In genomic region chr7:1455955-1456354, GRCh38 we compare ENCODE assay signal across 17 cellular contexts. TPM values are rescaled to one million over a fixed set of nuclear protein-coding genes. Genes with fewer than 3 reads are reported as not detected.
A peak's percentile ranks its signal among the peaks of the same experiment; 100 is the strongest.
DNase-seq lines count a peak whose midpoint lies in the region; ATAC-seq and TF ChIP-seq lines count a peak whose summit lies in the region.
"Had no signal": no experiment of that assay in that cellular context is flagged by ENCODE, and none has a peak within 500 bp of the region (broad histone marks: within the 10 kb centered on the region; RNA-seq: fewer than 3 reads in every experiment).

No MANE protein-coding gene starts in this region.

- TF ChIP-seq CTCF in DOHH2 (IDR thresholded peaks at IDR 0.05; ENCODE audit: low read depth, low read length, poor library complexity, severe bottlenecking), result no peak
- TF ChIP-seq CTCF in VCaP (conservative IDR thresholded peaks at IDR 0.05), result no peak
- TF ChIP-seq CTCF in fibroblast of lung (conservative IDR thresholded peaks at IDR 0.05 in 1 of 2, IDR thresholded peaks at IDR 0.05 in 1 of 2; ENCODE audit: low read depth in 1 of 2, low read length in 2 of 2), result no peak

- WGBS in trophoblast cell (ENCODE audit: extremely low coverage, insufficient coverage, insufficient read length), result no CpG with 5 or more reads among the region's 13 CpGs

- H4K20me1 ChIP-seq in DOHH2 (ENCODE audit: control insufficient read depth, insufficient read depth, low read depth, low read length), result no peaks in the 10 kb centered on the region
- H4K20me1 ChIP-seq in fibroblast of lung (ENCODE audit: control insufficient read depth, extremely low read depth, insufficient read depth, low read length), result no peaks in the 10 kb centered on the region

- no peak overlapping the region for H2BK12ac ChIP-seq in trophoblast cell (ENCODE audit: low read length)

- H3K27ac Mint-ChIP-seq in stimulated activated naive B cell treated with anti-CD40 and anti-IgM and Interleukin-4, amounts not matched to agents 10 μg/mL and 1 μg/mL and 100 μg/mL, for 72 hours, result no peak overlapping the region
- H3K27ac Mint-ChIP-seq: activated CD4-positive, alpha-beta T cell treated with anti-CD3 and anti-CD28 coated beads for 36 hours; activated naive CD8-positive, alpha-beta T cell; naive thymus-derived CD4-positive, alpha-beta T cell; stimulated activated naive CD8-positive, alpha-beta T cell treated with anti-CD3 and anti-CD28 coated beads, Interleukin-15, amount 100 ng/mL, for 72 hours had no signal

- H4K91ac ChIP-seq in trophoblast cell (ENCODE audit: low read depth, low read length), result no peak overlapping the region

- H4K12ac ChIP-seq in trophoblast cell (ENCODE audit: low read depth, low read length), result no peak overlapping the region

- H3K4ac ChIP-seq in trophoblast cell (ENCODE audit: low read depth, low read length), result no peak overlapping the region

- no peaks in the 10 kb centered on the region for H3K9me2 ChIP-seq in DOHH2 (replicated peaks; ENCODE audit: control insufficient read depth, low read length)

- H3K9me3 Mint-ChIP-seq in stimulated activated naive B cell treated with anti-CD40 and anti-IgM and Interleukin-4, amounts not matched to agents 10 μg/mL and 1 μg/mL and 100 μg/mL, for 72 hours, result no peaks in the 10 kb centered on the region
- H3K9me3 Mint-ChIP-seq: naive thymus-derived CD4-positive, alpha-beta T cell; stimulated activated naive CD8-positive, alpha-beta T cell treated with anti-CD3 and anti-CD28 coated beads, Interleukin-15, amount 100 ng/mL, for 72 hours had no signal

- H3K4me2 ChIP-seq in DOHH2 (ENCODE audit: low read length), result peak overlapping the region; percentile 43; the same call in 1 of the 2 replicates
- H3K4me2 ChIP-seq in fibroblast of lung (ENCODE audit: extremely low read depth, insufficient read depth, low read length), result no peak overlapping the region
- no peak overlapping the region for H3K4me2 ChIP-seq in trophoblast cell (ENCODE audit: low read length)

- peak overlapping the region; percentile 16 for H3K14ac ChIP-seq in trophoblast cell (ENCODE audit: low read length)

- H3K9ac ChIP-seq in fibroblast of lung (ENCODE audit: insufficient read depth, low read length), result no peak overlapping the region
- H3K9ac ChIP-seq in trophoblast cell (ENCODE audit: low read length), result no peak overlapping the region

- no peak overlapping the region for H3K4me3 ChIP-seq in DOHH2 (ENCODE audit: low read length)
- peak overlapping the region in 1 of 4 experiments; percentile 10 for H3K4me3 ChIP-seq in fibroblast of lung (replicated peaks in 1 of 4; ENCODE audit: control extremely low read depth in 1 of 4, insufficient read depth in 1 of 4, low read depth in 3 of 4, low read length in 4 of 4)
- H3K4me3 ChIP-seq in trophoblast cell (ENCODE audit: low read depth, low read length), result no peak overlapping the region

- H2AK5ac ChIP-seq in trophoblast cell (ENCODE audit: low read length), result no peak overlapping the region

- H2BK5ac ChIP-seq in trophoblast cell (ENCODE audit: low read depth, low read length, poor library complexity), result no peak overlapping the region

- peaks cover 12 to 23% of the 10 kb centered on the region in 2 donors for H3K4me1 Mint-ChIP-seq in stimulated activated naive B cell treated with anti-CD40 and anti-IgM and Interleukin-4, amounts not matched to agents 10 μg/mL and 1 μg/mL and 100 μg/mL, for 72 hours

- no peak for ATAC-seq in GM18867 (IDR thresholded peaks at IDR 0.05; ENCODE audit: unreplicated experiment)
- ATAC-seq in stimulated activated naive B cell treated with anti-CD40 and anti-IgM and Interleukin-4, amounts not matched to agents 10 μg/mL and 1 μg/mL and 100 μg/mL, for 72 hours (replicated peaks), result no peak
- ATAC-seq: activated CD4-positive, alpha-beta T cell treated with anti-CD3 and anti-CD28 coated beads for 36 hours; naive thymus-derived CD4-positive, alpha-beta T cell; stimulated activated naive CD8-positive, alpha-beta T cell treated with anti-CD3 and anti-CD28 coated beads, Interleukin-15, amount 100 ng/mL, for 72 hours had no signal

- peaks cover 5% of the 10 kb centered on the region; the same call in 1 of the 2 replicates for H3K27me3 ChIP-seq in DOHH2 (ENCODE audit: control insufficient read depth, low read length)
- H3K27me3 ChIP-seq in fibroblast of lung (ENCODE audit: control insufficient read depth, insufficient read depth, low read length), result no peaks in the 10 kb centered on the region
- no peaks in the 10 kb centered on the region for H3K27me3 ChIP-seq in trophoblast cell (ENCODE audit: insufficient read depth, low read length)

- H3K79me1 ChIP-seq in trophoblast cell (ENCODE audit: low read length), result peaks cover 33% of the 10 kb centered on the region

- H3K79me2 ChIP-seq in DOHH2 (ENCODE audit: control insufficient read depth, low read length) (no peaks in the 10 kb centered on the region), fibroblast of lung (ENCODE audit: control insufficient read depth, insufficient read depth, low read length) (peaks cover 72% of the 10 kb centered on the region), trophoblast cell (ENCODE audit: control insufficient read depth, insufficient read depth, low read length, poor library complexity) (peaks cover 13% of the 10 kb centered on the region)

- H3K27ac ChIP-seq in DOHH2 (ENCODE audit: low read depth, low read length) (no peak overlapping the region), VCaP (peak overlapping the region; percentile 93), fibroblast of lung (ENCODE audit: insufficient read depth, low read length) (peak overlapping the region; percentile 5), trophoblast cell (ENCODE audit: low read depth, low read length) (no peak overlapping the region)

- H3F3A ChIP-seq in DOHH2 (ENCODE audit: control insufficient read depth, insufficient read depth), result no peaks in the 10 kb centered on the region

- no peak for DNase-seq in fibroblast of lung (ENCODE audit: low read depth in 2 of 2)
- no peak for DNase-seq in trophoblast cell
- DNase-seq in NCI-H1694 (lab: John Stamatoyannopoulos, UW), result no peak
- DNase-seq in stimulated activated naive B cell treated with anti-CD40 and anti-IgM and Interleukin-4, amounts not matched to agents 10 μg/mL and 1 μg/mL and 100 μg/mL, for 72 hours, result no peak
- DNase-seq in NCI-H1417 (lab: John Stamatoyannopoulos, UW), result no peak
- DNase-seq: activated CD4-positive, alpha-beta T cell treated with anti-CD3 and anti-CD28 coated beads for 36 hours; activated T-cell treated with anti-CD3 and anti-CD28 coated beads for 4 hours; EL; naive thymus-derived CD4-positive, alpha-beta T cell; NCI-H82; Right ventricle myocardium superior; stimulated activated naive CD8-positive, alpha-beta T cell treated with anti-CD3 and anti-CD28 coated beads, Interleukin-15, amount 100 ng/mL, for 72 hours; T-helper 2 cell had no signal

- no peak overlapping the region for H2BK120ac ChIP-seq in trophoblast cell (ENCODE audit: insufficient read depth, low read length, poor library complexity)

- H3K4me1 ChIP-seq in DOHH2 (ENCODE audit: control insufficient read depth, low read length) (peaks cover 22% of the 10 kb centered on the region), fibroblast of lung (ENCODE audit: control insufficient read depth, extremely low read depth, insufficient read depth, low read length) (peaks cover 30% of the 10 kb centered on the region), trophoblast cell (ENCODE audit: control insufficient read depth in 1 of 2, insufficient read depth in 2 of 2, low read length in 2 of 2) (peaks cover 57 to 67% of the 10 kb centered on the region in 2 experiments)

- H3K36me3 ChIP-seq in DOHH2 (ENCODE audit: control insufficient read depth, low read length) (no peaks in the 10 kb centered on the region), fibroblast of lung (ENCODE audit: control insufficient read depth, insufficient read depth, low read length) (peaks cover 2% of the 10 kb centered on the region), trophoblast cell (ENCODE audit: control insufficient read depth in 1 of 2, insufficient read depth in 2 of 2, low read length in 2 of 2) (no peaks in the 10 kb centered on the region)

- H3K18ac ChIP-seq in trophoblast cell (ENCODE audit: low read length), result no peak overlapping the region

- H3K27me3 Mint-ChIP-seq in stimulated activated naive B cell treated with anti-CD40 and anti-IgM and Interleukin-4, amounts not matched to agents 10 μg/mL and 1 μg/mL and 100 μg/mL, for 72 hours, result peaks cover 4 to 5% of the 10 kb centered on the region in 2 donors
- H3K27me3 Mint-ChIP-seq: activated CD4-positive, alpha-beta T cell treated with anti-CD3 and anti-CD28 coated beads for 36 hours; activated naive CD8-positive, alpha-beta T cell had no signal

- H2AFZ ChIP-seq in fibroblast of lung (ENCODE audit: low read length) (no peak overlapping the region), trophoblast cell (ENCODE audit: insufficient read depth, low read length, poor library complexity) (no peak overlapping the region)

- H3K23ac ChIP-seq in trophoblast cell (ENCODE audit: low read length), result no peak overlapping the region

- no peak overlapping the region for H4K8ac ChIP-seq in trophoblast cell (ENCODE audit: low read depth, low read length)

- H3K9me3 ChIP-seq in DOHH2 (ENCODE audit: control insufficient read depth, insufficient read depth, low read length), result no peaks in the 10 kb centered on the region
- no peaks in the 10 kb centered on the region for H3K9me3 ChIP-seq in fibroblast of lung (ENCODE audit: control insufficient read depth, insufficient read depth, low read depth, low read length)
- no peaks in the 10 kb centered on the region for H3K9me3 ChIP-seq in trophoblast cell (ENCODE audit: insufficient read depth, low read depth, low read length)

- H3K4me3 Mint-ChIP-seq in stimulated activated naive B cell treated with anti-CD40 and anti-IgM and Interleukin-4, amounts not matched to agents 10 μg/mL and 1 μg/mL and 100 μg/mL, for 72 hours, result no peak overlapping the region
- H3K4me3 Mint-ChIP-seq: activated CD4-positive, alpha-beta T cell treated with anti-CD3 and anti-CD28 coated beads for 36 hours; activated naive CD8-positive, alpha-beta T cell; stimulated activated naive CD8-positive, alpha-beta T cell treated with anti-CD3 and anti-CD28 coated beads, Interleukin-15, amount 100 ng/mL, for 72 hours had no signal

- H3K36me3 Mint-ChIP-seq in stimulated activated naive B cell treated with anti-CD40 and anti-IgM and Interleukin-4, amounts not matched to agents 10 μg/mL and 1 μg/mL and 100 μg/mL, for 72 hours, result no peaks in the 10 kb centered on the region
- H3K36me3 Mint-ChIP-seq: activated naive CD8-positive, alpha-beta T cell; naive thymus-derived CD4-positive, alpha-beta T cell had no signal

RNA-seq across cellular contexts. Expression of gene MICALL2, which starts 3.3 kb away (rescaled TPM):
- 48.0 and 60.1 TPM in 2 replicates for total RNA-seq in fibroblast of lung
- 11.0 and 11.7 TPM in 2 replicates for polyA plus RNA-seq in fibroblast of lung
- 15.6 and 22.9 TPM in 2 replicates for polyA plus RNA-seq in fibroblast of lung (2012)
- 5.8 and 26.0 TPM in 2 replicates for polyA minus RNA-seq in fibroblast of lung (ENCODE audit: low replicate concordance)
- polyA plus RNA-seq in trophoblast cell (2013), result 150 and 168 TPM in 2 replicates

RNA-seq across cellular contexts. Expression of gene INTS1, which starts 48.2 kb away (rescaled TPM):
- total RNA-seq in fibroblast of lung, result 22.9 and 35.5 TPM in 2 replicates
- polyA plus RNA-seq in fibroblast of lung, result 7.1 and 16.2 TPM in 2 replicates
- polyA plus RNA-seq in fibroblast of lung (2012), result 32.9 and 58.5 TPM in 2 replicates
- polyA minus RNA-seq in fibroblast of lung (ENCODE audit: low replicate concordance), result 43.6 and 98.3 TPM in 2 replicates
- 35.4 and 39.0 TPM in 2 replicates for polyA plus RNA-seq in trophoblast cell (2013)

Comparison
In these comparisons a context has a peak if more than half of its experiments do, and no peak if none do; other contexts are left out.
1. H3K27ac ChIP-seq: peak in VCaP (single experiment) and fibroblast of lung (single experiment); none in DOHH2 (single experiment) and trophoblast cell (single experiment).